27 cellular contexts compared by ENCODE assay signal in genomic region chr2:206375956-206376355, GRCh38.
DNase-seq lines count a peak whose midpoint lies in the region; TF ChIP-seq lines count a peak whose summit lies in the region.
"Had no signal": no experiment of that assay in that cellular context is flagged by ENCODE, and none has a peak within 500 bp of the region (broad histone marks: within the 10 kb centered on the region; RNA-seq: fewer than 3 reads in every experiment).

No MANE protein-coding gene starts in this region.

- POLR2A ChIA-PET in HEK293 (lab: Yijun Ruan, JAX), result no interaction called here

- CTCF ChIA-PET in HEK293 (lab: Yijun Ruan, JAX), result no interaction called here

- H3K4me3 ChIP-seq in HEK293 (ENCODE audit: low read depth, low read length), result no peak overlapping the region
- H3K4me3 ChIP-seq: A549; BLaER1; BLaER1 treated with 17β-estradiol and CSF1 and Interleukin-3, amounts not matched to agents 10 nM and 100 nM had no signal

- DNase-seq in NCI-H2081 (lab: John Stamatoyannopoulos, UW), result no peak
- DNase-seq: 8988T; ACHN; AML-193; BE2C; C1 segment of cervical spinal cord; Caco-2; Calu3; CD4-positive, alpha-beta memory T cell; CD4-positive, alpha-beta T cell; CD4-positive, CD25-positive, alpha-beta regulatory T cell; CD8-positive, alpha-beta memory T cell; CD8-positive, alpha-beta T cell; COR-L47; DMS 273 treated with DMSO at 0.1 percent for 48 hours; DMS153; DMS53; DMS79; DMS79 treated with DMSO at 0.1 percent for 48 hours; DND-41; EL had no signal

- no peak for TF ChIP-seq CTCF in HEK293 (tag by site-specific recombination; IDR thresholded peaks at IDR 0.05)

- H3K27ac ChIP-seq in HEK293 (ENCODE audit: extremely low read depth, low read depth, low read length), result no peak overlapping the region
- H3K27ac ChIP-seq: 22Rv1; A549; BLaER1; BLaER1 treated with 17β-estradiol and CSF1 and Interleukin-3, amounts not matched to agents 10 nM and 100 nM; C4-2B had no signal

- H3K9me3 ChIP-seq in HEK293 (ENCODE audit: control insufficient read depth, insufficient read depth, low read depth, low read length), result no peaks in the 10 kb centered on the region; the same call in 1 of the 2 replicates
- H3K9me3 ChIP-seq: BE2C had no signal

- no peaks in the 10 kb centered on the region for H3K36me3 ChIP-seq in HEK293 (ENCODE audit: control insufficient read depth in 2 of 2, insufficient read depth in 1 of 2, low read length in 2 of 2)
- H3K36me3 ChIP-seq: BE2C; BLaER1; BLaER1 treated with 17β-estradiol and CSF1 and Interleukin-3, amounts not matched to agents 10 nM and 100 nM had no signal

- H3K4me1 ChIP-seq in HEK293 (ENCODE audit: control insufficient read depth, insufficient read depth, low read length), result no peaks in the 10 kb centered on the region
- H3K4me1 ChIP-seq: A549, BE2C, BLaER1, Caco-2 had no signal

TF ChIP-seq in HEK293, 187 proteins besides CTCF, POLR2A, EP300 and RAD21:
- TF ChIP-seq GLIS2 (tag by site-specific recombination; IDR thresholded peaks at IDR 0.05) (no peak), ZNF670 (tag by site-specific recombination; IDR thresholded peaks at IDR 0.05; ENCODE audit: low read depth) (no peak), ZNF140 (tag by site-specific recombination; IDR thresholded peaks at IDR 0.05) (no peak), ZSCAN23 (tag by site-specific recombination; IDR thresholded peaks at IDR 0.05) (no peak), SETDB1 (IDR thresholded peaks at IDR 0.05; ENCODE audit: insufficient read length, low read length) (peak; percentile 58), GLIS1 (tag by site-specific recombination; IDR thresholded peaks at IDR 0.05) (no peak), KLF8 (tag by site-specific recombination; IDR thresholded peaks at IDR 0.05) (no peak), REST (tag by site-specific recombination; IDR thresholded peaks at IDR 0.05) (no peak), ZNF558 (tag by site-specific recombination; IDR thresholded peaks at IDR 0.05) (peak; percentile 80), ZNF274 (IDR thresholded peaks at IDR 0.05; ENCODE audit: low read length) (no peak), ZNF274 (tag by site-specific recombination; IDR thresholded peaks at IDR 0.05; ENCODE audit: borderline replicate concordance) (no peak)
